In genomic region chr3:197331131-197331530, GRCh38 we compare ENCODE assay signal across 12 cellular contexts. TPM values are rescaled to one million over a fixed set of nuclear protein-coding genes. Genes with fewer than 3 reads are reported as not detected.
A peak's percentile ranks its signal among the peaks of the same experiment; 100 is the strongest.
DNase-seq lines count a peak whose midpoint lies in the region; ATAC-seq and TF ChIP-seq lines count a peak whose summit lies in the region.
"Had no signal": no experiment of that assay in that cellular context is flagged by ENCODE, and none has a peak within 500 bp of the region (broad histone marks: within the 10 kb centered on the region; RNA-seq: fewer than 3 reads in every experiment).

No MANE protein-coding gene starts in this region.

- H3K27me3 Mint-ChIP-seq in endodermal cell (ENCODE audit: insufficient read depth), result peaks cover 2% of the 10 kb centered on the region

- H3K27ac Mint-ChIP-seq in endodermal cell, result no peak overlapping the region
- H3K27ac Mint-ChIP-seq: activated naive CD8-positive, alpha-beta T cell had no signal

- intact Hi-C loops in left ventricle myocardium superior (cut with micrococcal nuclease) (no loop called here), Right ventricle myocardium superior (cut with DNase I) (no loop called here)

- no peaks in the 10 kb centered on the region for H3K4me1 ChIP-seq in endodermal cell (ENCODE audit: control insufficient read depth, insufficient read depth, low read length)

- no peaks in the 10 kb centered on the region for H3K36me3 ChIP-seq in endodermal cell (ENCODE audit: control insufficient read depth, insufficient read depth, low read length)
- H3K36me3 ChIP-seq: BLaER1 had no signal

- ATAC-seq in left ventricle myocardium superior (peak; percentile 22), Right ventricle myocardium superior (ENCODE audit: poor library complexity) (no peak), GM19035 (IDR thresholded peaks at IDR 0.05; ENCODE audit: unreplicated experiment) (no peak)

- peak; percentile 67 for TF ChIP-seq CTCF in endodermal cell (conservative IDR thresholded peaks at IDR 0.05)

- no peak overlapping the region for H3K27ac ChIP-seq in endodermal cell (ENCODE audit: low read depth, low read length)
- H3K27ac ChIP-seq: BLaER1 had no signal

- H3K9me3 Mint-ChIP-seq in endodermal cell, result no peaks in the 10 kb centered on the region

- no peaks in the 10 kb centered on the region for H3K9me3 ChIP-seq in endodermal cell (ENCODE audit: control insufficient read depth, low read length)
- H3K9me3 ChIP-seq: BLaER1 had no signal

- no peak overlapping the region for H3K4me3 ChIP-seq in endodermal cell (ENCODE audit: low read length)
- H3K4me3 ChIP-seq: BLaER1 had no signal

- no peak overlapping the region for H3K9ac ChIP-seq in endodermal cell (ENCODE audit: extremely low read depth, low read length, poor library complexity, severe bottlenecking)
- H3K9ac ChIP-seq: BLaER1 had no signal

- H3K4me3 Mint-ChIP-seq in endodermal cell, result no peak overlapping the region
- H3K4me3 Mint-ChIP-seq: activated naive CD8-positive, alpha-beta T cell had no signal

- 75 to 91% methylated on average over 3 of the region's 3 CpGs for WGBS in endodermal cell (ENCODE audit: insufficient coverage in 1 of 2, insufficient read length in 1 of 2), 2 experiments

- peaks cover 16% of the 10 kb centered on the region for H3K4me1 Mint-ChIP-seq in endodermal cell

- no peaks in the 10 kb centered on the region for H3K36me3 Mint-ChIP-seq in endodermal cell (ENCODE audit: low read depth)

- DNase-seq in left ventricle myocardium superior, result no peak
- no peak for DNase-seq in Right ventricle myocardium superior
- peak; percentile 20 for DNase-seq in OCI-M1 (lab: John Stamatoyannopoulos, UW)
- peak; percentile 44 for DNase-seq in endodermal cell
- no peak for DNase-seq in activated T-cell treated with anti-CD3 and anti-CD28 coated beads for 4 hours
- no peak for DNase-seq in stimulated activated CD4-positive, alpha-beta T cell treated with anti-CD3 and anti-CD28 coated beads, Interleukin-2, amount 100 ng/mL, for 24 hours
- DNase-seq in mesenteric fat pad (ENCODE audit: low spot score), result no peak
- DNase-seq: activated CD4-positive, alpha-beta T cell treated with anti-CD3 and anti-CD28 coated beads, Interleukin-2, amount 50 U/mL, for 48 hours; mesenchymal stem cell had no signal

- H3K27me3 ChIP-seq in endodermal cell (ENCODE audit: control insufficient read depth, insufficient read depth, low read length, poor library complexity, severe bottlenecking), result no peaks in the 10 kb centered on the region
- H3K27me3 ChIP-seq: BLaER1 had no signal

RNA-seq across cellular contexts. Expression of gene DLG1, which starts 32.7 kb away (rescaled TPM):
- 44.6 TPM for total RNA-seq in left ventricle myocardium superior
- 40.7 TPM for total RNA-seq in Right ventricle myocardium superior
- 10 to 100 TPM; 78.7 to 96.9 TPM for total RNA-seq in endodermal cell
- polyA plus RNA-seq in endodermal cell (2013, experiment 1 of 2), result 68.2 TPM
- 64.7 TPM for polyA plus RNA-seq in endodermal cell (2013, experiment 2 of 2)
- 68.5 TPM for total RNA-seq in mesenteric fat pad

Comparison
In these comparisons a context has a peak if more than half of its experiments do, and no peak if none do; other contexts are left out.
1. DNase-seq: peak in OCI-M1 (single experiment) and endodermal cell (single experiment); none in left ventricle myocardium superior (single experiment), Right ventricle myocardium superior (single experiment), activated T-cell treated with anti-CD3 and anti-CD28 coated beads for 4 hours (single experiment), stimulated activated CD4-positive, alpha-beta T cell treated with anti-CD3 and anti-CD28 coated beads, Interleukin-2, amount 100 ng/mL, for 24 hours (0 of 2) and mesenteric fat pad (single experiment).